ENCODE assay signal across 9 cellular contexts in genomic region chr11:94511932-94512781, GRCh38. TPM values are rescaled to one million over a fixed set of nuclear protein-coding genes. Genes with fewer than 3 reads are reported as not detected.
A peak's percentile ranks its signal among the peaks of the same experiment; 100 is the strongest.
DNase-seq lines count a peak whose midpoint lies in the region; ATAC-seq, FAIRE-seq and TF ChIP-seq lines count a peak whose summit lies in the region.
"Had no signal": no experiment of that assay in that cellular context is flagged by ENCODE, and none has a peak within 500 bp of the region (broad histone marks: within the 10 kb centered on the region; RNA-seq: fewer than 3 reads in every experiment).

Gene C11orf97 (plus strand): TSS chr11:94512461. CDS start chr11:94512529, 68 bp downstream.

- TF ChIP-seq CTCF in CD4-positive, alpha-beta T cell (IDR thresholded peaks at IDR 0.05), result no peak
- TF ChIP-seq CTCF in WTC11 (IDR thresholded peaks at IDR 0.05), result no peak
- TF ChIP-seq CTCF in keratinocyte (optimal IDR thresholded peaks at IDR 0.05 in 1 of 3, IDR thresholded peaks at IDR 0.05 in 1 of 3, conservative IDR thresholded peaks at IDR 0.05 in 1 of 3; ENCODE audit: extremely low read depth in 1 of 3, insufficient read depth in 2 of 3, low read length in 3 of 3), result no peak
- no peak for TF ChIP-seq CTCF in spleen (IDR thresholded peaks at IDR 0.05 in 8 of 11, conservative IDR thresholded peaks at IDR 0.05 in 3 of 11)

- H3K4me3 Mint-ChIP-seq in CD4-positive, alpha-beta T cell, result peak within 1 kb of the TSS; percentile 81
- peak within 1 kb of the TSS; percentile 70 for H3K4me3 Mint-ChIP-seq in WTC11

- dilution Hi-C loops in keratinocyte (cut with MboI; ENCODE audit: extremely low pct_ligation_motif_present, low sequenced_read_pairs), result no loop called here

- WGBS in spleen, 5 donors, result 18 to 19% (median 19%) methylated on average over 50 to 53 of the region's 53 CpGs

- peak; percentile 12 to 60 (median 32) for DNase-seq in CD4-positive, alpha-beta T cell
- DNase-seq in HuH-7 (ENCODE audit: low spot score), result peak; percentile 30
- peak; percentile 86 for DNase-seq in WTC11 (ENCODE audit: low spot score)
- DNase-seq in caudate nucleus (lab: John Stamatoyannopoulos, UW), result peak in 54 of 61 donors; percentile 2 to 82 (median 42)
- DNase-seq in keratinocyte (ENCODE audit: low read depth, low spot score), result no peak
- peak; percentile 88 for DNase-seq in spleen
- DNase-seq in dedifferentiated amniotic fluid mesenchymal stem cell (ENCODE audit: extremely low spot score), result no peak

- no peaks in the 10 kb centered on the region for H3K36me3 ChIP-seq in keratinocyte (ENCODE audit: control insufficient read depth in 2 of 2, extremely low read depth in 1 of 2, insufficient read depth in 2 of 2, low read length in 2 of 2)
- H3K36me3 ChIP-seq in spleen, result no peaks in the 10 kb centered on the region

- no peaks in the 10 kb centered on the region for H3K9me3 ChIP-seq in CD4-positive, alpha-beta T cell (ENCODE audit: control insufficient read depth, low read length)
- H3K9me3 ChIP-seq in keratinocyte (ENCODE audit: control insufficient read depth, low read depth, low read length) (no peaks in the 10 kb centered on the region), spleen (no peaks in the 10 kb centered on the region)

- POLR2A ChIA-PET in CD4-positive, alpha-beta T cell (lab: Charles Lee), result interaction anchor here (1.1 to 1.2 kb wide), 2 partner anchors 18 to 557 kb away, joined by 3 to 8 read pairs; partner anchors contain the start of genes ANKRD49 and MRE11
- POLR2A ChIA-PET in WTC11 (lab: Charles Lee), result interaction anchor here (0.9 kb wide), 1 partner anchor 728 kb away, joined by 4 read pairs; the partner anchor contains the start of gene MED17

- H3K27me3 Mint-ChIP-seq in CD4-positive, alpha-beta T cell, result peaks cover 60% of the 10 kb centered on the region
- peaks cover 61% of the 10 kb centered on the region for H3K27me3 Mint-ChIP-seq in WTC11 (ENCODE audit: low read depth)

- H3K79me2 ChIP-seq in keratinocyte (ENCODE audit: control insufficient read depth, insufficient read depth, low read length), result no peaks in the 10 kb centered on the region

- no peak for FAIRE-seq in keratinocyte (lab: Jason Lieb, UNC)

- H3K27me3 ChIP-seq in CD4-positive, alpha-beta T cell (ENCODE audit: control insufficient read depth, insufficient read depth, low read length), result peaks cover 22% of the 10 kb centered on the region
- H3K27me3 ChIP-seq in keratinocyte (ENCODE audit: control insufficient read depth, extremely low read depth, insufficient read depth, low read length) (no peaks in the 10 kb centered on the region), spleen (replicated peaks in 1 of 7) (peaks cover 0 to 36% (median 0%) of the 10 kb centered on the region in 7 donors)

- H3K9me1 ChIP-seq in keratinocyte (ENCODE audit: control insufficient read depth, extremely low read depth, insufficient read depth, low read length), result no peaks in the 10 kb centered on the region

- CTCF ChIA-PET in CD4-positive, alpha-beta T cell (lab: Charles Lee), result interaction anchor here (0.6 to 1.6 kb wide), 4 partner anchors 7 to 867 kb away, joined by 3 to 4 read pairs (median 3); no protein-coding TSS in a partner anchor
- CTCF ChIA-PET in WTC11 (lab: Charles Lee), result interaction anchor here (0.7 to 1.6 kb wide), 8 partner anchors 9 to 616 kb away, joined by 3 to 12 read pairs (median 4); no protein-coding TSS in a partner anchor

- peak within 1 kb of the TSS; percentile 90 for H3K4me2 ChIP-seq in keratinocyte (ENCODE audit: control insufficient read depth, extremely low read depth, insufficient read depth, low read depth, low read length)

- ATAC-seq in CD4-positive, alpha-beta T cell (ENCODE audit: poor library complexity), result peak; percentile 74
- ATAC-seq in GM21360 (IDR thresholded peaks at IDR 0.05; ENCODE audit: unreplicated experiment) (peak; percentile 64), WTC11 (peak; percentile 99)

- intact Hi-C loops in CD4-positive, alpha-beta T cell (cut with DNase I, micrococcal nuclease), result loop anchor here in 1 of 2 experiments (10.0 kb wide), 1 partner anchor 1283 kb away; the partner anchor contains the start of gene CEP57
- intact Hi-C loops in spleen (cut with DNase I; ENCODE audit: low total_unique reads), result no loop called here

- no peak for TF ChIP-seq POLR2A in spleen (IDR thresholded peaks at IDR 0.05)

- peak within 1 kb of the TSS; percentile 30 to 73 (median 66) for H3K4me3 ChIP-seq in keratinocyte (ENCODE audit: control insufficient read depth in 2 of 3, extremely low read depth in 1 of 3, insufficient read depth in 2 of 3, low read depth in 1 of 3, low read length in 3 of 3)
- peak within 1 kb of the TSS; percentile 27 to 69 (median 50) for H3K4me3 ChIP-seq in spleen

- H3K9ac ChIP-seq in keratinocyte (ENCODE audit: control insufficient read depth, extremely low read depth, insufficient read depth, low read length), result peak within 1 kb of the TSS; percentile 35

- H2AFZ ChIP-seq in keratinocyte (ENCODE audit: control insufficient read depth, low read length), result peak within 1 kb of the TSS; percentile 71

- H3K4me1 ChIP-seq in keratinocyte (ENCODE audit: control insufficient read depth, extremely low read depth, insufficient read depth, low read length) (peaks cover 15% of the 10 kb centered on the region), spleen (peaks cover 6 to 21% (median 16%) of the 10 kb centered on the region in 6 donors)

- peaks cover 18% of the 10 kb centered on the region for H3K4me1 Mint-ChIP-seq in CD4-positive, alpha-beta T cell (ENCODE audit: low read depth)
- H3K4me1 Mint-ChIP-seq in WTC11, result peaks cover 5% of the 10 kb centered on the region

- no peaks in the 10 kb centered on the region for H3K36me3 Mint-ChIP-seq in CD4-positive, alpha-beta T cell (ENCODE audit: low read depth)
- H3K36me3 Mint-ChIP-seq in WTC11, result no peaks in the 10 kb centered on the region

- H3K27ac ChIP-seq in CD4-positive, alpha-beta T cell (ENCODE audit: low read depth, low read length), result no peak within 1 kb of the TSS
- H3K27ac ChIP-seq in caudate nucleus (ENCODE audit: low read depth, low read length) (no peak within 1 kb of the TSS), keratinocyte (ENCODE audit: control insufficient read depth, insufficient read depth, low read length) (no peak within 1 kb of the TSS), spleen (no peak within 1 kb of the TSS)

- H4K20me1 ChIP-seq in keratinocyte (ENCODE audit: control insufficient read depth, extremely low read depth, insufficient read depth, low read length), result no peaks in the 10 kb centered on the region

- no peak within 1 kb of the TSS for H3K27ac Mint-ChIP-seq in CD4-positive, alpha-beta T cell
- H3K27ac Mint-ChIP-seq in WTC11, result no peak within 1 kb of the TSS

- H3K9me3 Mint-ChIP-seq in CD4-positive, alpha-beta T cell, result no peaks in the 10 kb centered on the region
- peaks cover 5% of the 10 kb centered on the region for H3K9me3 Mint-ChIP-seq in WTC11

TF ChIP-seq in WTC11, 78 proteins besides CTCF, POLR2A, EP300 and RAD21:
- no peak for TF ChIP-seq FOXJ3 (CRISPR knock-in tag; IDR thresholded peaks at IDR 0.05; ENCODE audit: borderline replicate concordance)
- peak; percentile 39; the same call in 1 of the 2 replicates for TF ChIP-seq SP1 (CRISPR knock-in tag; conservative IDR thresholded peaks at IDR 0.05)
- TF ChIP-seq ZNF121 (CRISPR knock-in tag; IDR thresholded peaks at IDR 0.05), result no peak
- peak; percentile 68 for TF ChIP-seq MAX (CRISPR knock-in tag; IDR thresholded peaks at IDR 0.05)
- TF ChIP-seq ARID4B (CRISPR knock-in tag; IDR thresholded peaks at IDR 0.05; ENCODE audit: borderline replicate concordance), result peak; percentile 88; the same call in 1 of the 2 replicates

RNA-seq across cellular contexts. Expression of gene C11orf97, which starts in this region (rescaled TPM):
- total RNA-seq in CD4-positive, alpha-beta T cell, result not detected
- not detected in 3 replicates for total RNA-seq in WTC11 (2021)
- not detected in 3 replicates for polyA plus RNA-seq in keratinocyte
- polyA plus RNA-seq in keratinocyte (2011; ENCODE audit: low read depth), result not detected
- not detected in 2 replicates for polyA plus RNA-seq in keratinocyte (2011; cell fraction: cytosol; rRNA removed)
- not detected in 2 replicates for polyA plus RNA-seq in keratinocyte (2011; cell fraction: nucleus; rRNA removed)
- polyA plus RNA-seq in keratinocyte (2012; ENCODE audit: low replicate concordance), result not detected in 2 replicates
- not detected in 3 replicates for polyA minus RNA-seq in keratinocyte
- polyA minus RNA-seq in keratinocyte (2011; cell fraction: cytosol; rRNA and poly(A)+ RNA removed), result not detected
- polyA minus RNA-seq in keratinocyte (2011; cell fraction: nucleus; rRNA and poly(A)+ RNA removed), result not detected in 2 replicates
- total RNA-seq in spleen, result not detected
- under 1 TPM in 1 of 3 donors, not detected in 2; 0.11 TPM for polyA plus RNA-seq in spleen
- total RNA-seq: HT1080 had no signal

Comparison
In these comparisons a context has a peak if more than half of its experiments do, and no peak if none do; other contexts are left out.
1. Peak in DNase-seq and ATAC-seq in CD4-positive, alpha-beta T cell; RNA of the gene not detected or under 1 TPM.
2. Peak in DNase-seq and ATAC-seq in WTC11; RNA of the gene not detected or under 1 TPM.
3. Peak in DNase-seq and H3K4me3 ChIP-seq in spleen; RNA of the gene not detected or under 1 TPM.
4. DNase-seq: peak in HuH-7 (single experiment) and caudate nucleus (54 of 61); none in keratinocyte (single experiment) and dedifferentiated amniotic fluid mesenchymal stem cell (single experiment).
5. Peak in every context shown above with its lines, with median percentiles within 50 percentile points of each other: ATAC-seq.